ENCODE assay signal across 15 cellular contexts in genomic region chr2:134224005-134224404, GRCh38. TPM values are rescaled to one million over a fixed set of nuclear protein-coding genes. Genes with fewer than 3 reads are reported as not detected.
DNase-seq lines count a peak whose midpoint lies in the region; ATAC-seq and TF ChIP-seq lines count a peak whose summit lies in the region.
"Had no signal": no experiment of that assay in that cellular context is flagged by ENCODE, and none has a peak within 500 bp of the region (broad histone marks: within the 10 kb centered on the region; RNA-seq: fewer than 3 reads in every experiment).

No MANE protein-coding gene starts in this region.

- peaks cover 72% of the 10 kb centered on the region for H3K4me1 Mint-ChIP-seq in activated CD4-positive, alpha-beta T cell treated with anti-CD3 and anti-CD28 coated beads for 36 hours
- peaks cover 9% of the 10 kb centered on the region for H3K4me1 Mint-ChIP-seq in MCF 10A (ENCODE audit: insufficient read depth, unreplicated experiment)

- H3K36me3 Mint-ChIP-seq in activated CD4-positive, alpha-beta T cell treated with anti-CD3 and anti-CD28 coated beads for 36 hours (ENCODE audit: low read depth): peaks cover 12% of the 10 kb centered on the region
- H3K36me3 Mint-ChIP-seq in MCF 10A (ENCODE audit: insufficient read depth, unreplicated experiment): peaks cover 6% of the 10 kb centered on the region

- CTCF ChIA-PET in activated CD4-positive, alpha-beta T cell treated with anti-CD3 and anti-CD28 coated beads for 36 hours (lab: Charles Lee): interaction anchor here (1.4 to 2.1 kb wide), 5 partner anchors 19 to 188 kb away, joined by 4 to 6 read pairs (median 5); no protein-coding TSS in a partner anchor
- CTCF ChIA-PET in MCF 10A (lab: Yijun Ruan, JAX): interaction anchor here (0.7 to 2.3 kb wide), 4 partner anchors 17 to 187 kb away, joined by 3 to 12 read pairs (median 6); no protein-coding TSS in a partner anchor

- H3K27me3 Mint-ChIP-seq in activated CD4-positive, alpha-beta T cell treated with anti-CD3 and anti-CD28 coated beads for 36 hours: no peaks in the 10 kb centered on the region
- no peaks in the 10 kb centered on the region for H3K27me3 Mint-ChIP-seq in MCF 10A (ENCODE audit: insufficient read depth, unreplicated experiment)

- no peak for DNase-seq in activated CD4-positive, alpha-beta T cell treated with anti-CD3 and anti-CD28 coated beads for 36 hours
- no peak for DNase-seq in activated CD4-positive, alpha-beta T cell treated with anti-CD3 and anti-CD28 coated beads, Interleukin-2, amount 50 U/mL, for 4 hours
- DNase-seq in HCEC 1CT (peak; percentile 77), amniotic epithelial cell (ENCODE audit: low read depth) (peak; percentile 78), foreskin melanocyte (peak; percentile 65), MCF 10A (ENCODE audit: unreplicated experiment) (no peak), AG08395 (ENCODE audit: low spot score) (no peak), SIG-M5 (lab: John Stamatoyannopoulos, UW) (no peak)
- DNase-seq: C1 segment of cervical spinal cord, GOT3, MM.1S, NCI-H1092 treated with DMSO at 0.1 percent for 48 hours, NCI-H2081 treated with DMSO at 0.1 percent for 48 hours, NCI-H510A treated with DMSO at 0.1 percent for 48 hours had no signal

- peaks cover 14% of the 10 kb centered on the region for H3K9me3 Mint-ChIP-seq in activated CD4-positive, alpha-beta T cell treated with anti-CD3 and anti-CD28 coated beads for 36 hours (ENCODE audit: low read depth)
- H3K9me3 Mint-ChIP-seq in MCF 10A (ENCODE audit: unreplicated experiment): peaks cover 14% of the 10 kb centered on the region

- ATAC-seq in activated CD4-positive, alpha-beta T cell treated with anti-CD3 and anti-CD28 coated beads for 36 hours: peak; percentile 47
- ATAC-seq: HepG2 had no signal

- no peak for TF ChIP-seq CTCF in MCF 10A (IDR thresholded peaks at IDR 0.05; ENCODE audit: unreplicated experiment)

- H3K27ac Mint-ChIP-seq in activated CD4-positive, alpha-beta T cell treated with anti-CD3 and anti-CD28 coated beads for 36 hours: no peak overlapping the region
- no peak overlapping the region for H3K27ac Mint-ChIP-seq in MCF 10A (ENCODE audit: low read depth, unreplicated experiment)

- no TSS peak for BruUV-seq in MCF 10A (replicated peaks; lab: Mats Ljungman, UMichigan)

- H3K4me3 Mint-ChIP-seq in activated CD4-positive, alpha-beta T cell treated with anti-CD3 and anti-CD28 coated beads for 36 hours: no peak overlapping the region
- H3K4me3 Mint-ChIP-seq in MCF 10A (ENCODE audit: unreplicated experiment): no peak overlapping the region

- intact Hi-C loops in activated CD4-positive, alpha-beta T cell treated with anti-CD3 and anti-CD28 coated beads for 36 hours (cut with DNase I, micrococcal nuclease): no loop called here
- intact Hi-C loops in MCF 10A (cut with micrococcal nuclease): no loop called here

- POLR2A ChIA-PET in activated CD4-positive, alpha-beta T cell treated with anti-CD3 and anti-CD28 coated beads for 36 hours (lab: Charles Lee): interaction anchor here (0.9 kb wide), 1 partner anchor 12 kb away, joined by 5 read pairs; no protein-coding TSS in a partner anchor
- POLR2A ChIA-PET in MCF 10A (lab: Yijun Ruan, JAX): no interaction called here

RNA-seq across cellular contexts. Expression of gene MGAT5, which starts 29.9 kb away (rescaled TPM):
- 10 to 100 TPM; 22.2 to 25.7 TPM for total RNA-seq in activated CD4-positive, alpha-beta T cell treated with anti-CD3 and anti-CD28 coated beads for 36 hours
- 22.2 and 32.3 TPM in 2 replicates for total RNA-seq in MCF 10A (2022)

Comparison
In these comparisons a context has a peak if more than half of its experiments do, and no peak if none do; other contexts are left out.
1. DNase-seq: peak in HCEC 1CT (single experiment), amniotic epithelial cell (single experiment) and foreskin melanocyte (single experiment); none in activated CD4-positive, alpha-beta T cell treated with anti-CD3 and anti-CD28 coated beads for 36 hours (single experiment), activated CD4-positive, alpha-beta T cell treated with anti-CD3 and anti-CD28 coated beads, Interleukin-2, amount 50 U/mL, for 4 hours (0 of 2), MCF 10A (single experiment), AG08395 (single experiment) and SIG-M5 (single experiment).